13 cellular contexts compared by ENCODE assay signal in the genomic region with DNA sequence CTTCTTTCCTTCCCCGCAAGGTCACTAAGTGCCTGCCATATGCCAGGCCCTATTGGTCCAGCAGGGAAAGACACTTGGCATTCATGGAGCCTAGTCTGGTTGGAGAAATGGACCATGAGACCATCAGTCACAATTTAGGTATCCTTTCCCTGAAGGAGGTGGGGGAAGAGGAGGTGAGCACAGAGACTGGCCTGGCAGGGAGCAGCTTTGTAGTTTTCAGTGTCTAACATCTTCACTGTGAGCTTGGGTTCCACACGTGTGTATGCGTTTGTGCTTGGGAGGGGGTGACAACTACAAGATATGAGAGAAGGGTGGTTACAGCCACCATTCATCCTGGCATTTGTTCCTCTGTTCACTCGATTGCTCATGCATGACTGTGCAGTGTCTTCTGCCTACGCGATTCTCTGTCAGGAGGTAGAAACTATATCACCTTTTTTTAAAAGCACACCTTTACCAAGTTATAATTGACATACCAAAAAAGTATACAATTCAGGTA. TPM values are rescaled to one million over a fixed set of nuclear protein-coding genes. Genes with fewer than 3 reads are reported as not detected.
A peak's percentile ranks its signal among the peaks of the same experiment; 100 is the strongest.
DNase-seq lines count a peak whose midpoint lies in the region; ATAC-seq and TF ChIP-seq lines count a peak whose summit lies in the region.
"Had no signal": no experiment of that assay in that cellular context is flagged by ENCODE, and none has a peak within 500 bp of the region (broad histone marks: within the 10 kb centered on the region; RNA-seq: fewer than 3 reads in every experiment).

No MANE protein-coding gene starts in this region.

- no peaks in the 10 kb centered on the region for H3K9me2 ChIP-seq in DOHH2 (replicated peaks; ENCODE audit: control insufficient read depth, low read length)

- H3K4me3 ChIP-seq in DOHH2 (ENCODE audit: low read length): no peak overlapping the region
- H3K4me3 ChIP-seq: adrenal gland, colonic mucosa, thoracic aorta had no signal

- TF ChIP-seq CTCF in DOHH2 (IDR thresholded peaks at IDR 0.05; ENCODE audit: low read depth, low read length, poor library complexity, severe bottlenecking): no peak

- intact Hi-C loops in activated CD4-positive, alpha-beta T cell treated with anti-CD3 and anti-CD28 coated beads for 36 hours (cut with DNase I, micrococcal nuclease): no loop called here

- H3K9me3 Mint-ChIP-seq in activated CD4-positive, alpha-beta T cell treated with anti-CD3 and anti-CD28 coated beads for 36 hours (ENCODE audit: low read depth): no peaks in the 10 kb centered on the region
- no peaks in the 10 kb centered on the region for H3K9me3 Mint-ChIP-seq in activated T-cell treated with anti-CD3 and anti-CD28 coated beads, Interleukin-2, amount 50 U/mL, for 72 hours
- peaks cover 0 to 6% (median 0%) of the 10 kb centered on the region in 7 donors for H3K9me3 Mint-ChIP-seq in naive B cell

- H3K79me2 ChIP-seq in DOHH2 (ENCODE audit: control insufficient read depth, low read length): peaks cover 42% of the 10 kb centered on the region

- CTCF ChIA-PET in activated CD4-positive, alpha-beta T cell treated with anti-CD3 and anti-CD28 coated beads for 36 hours (lab: Charles Lee): interaction anchor here (4.7 kb wide), 1 partner anchor 58 kb away, joined by 78 read pairs; the partner anchor contains the start of gene ZBTB45

- H3K27ac ChIP-seq in DOHH2 (ENCODE audit: low read depth, low read length): no peak overlapping the region
- H3K27ac ChIP-seq: adrenal gland, colonic mucosa, neutrophil, thoracic aorta had no signal

- POLR2A ChIA-PET in activated CD4-positive, alpha-beta T cell treated with anti-CD3 and anti-CD28 coated beads for 36 hours (lab: Charles Lee): interaction anchor here (0.6 to 0.7 kb wide), 2 partner anchors 18 to 59 kb away, joined by 3 to 5 read pairs; partner anchors contain the start of gene ZBTB45

- peak; percentile 64 for DNase-seq in activated CD4-positive, alpha-beta T cell treated with anti-CD3 and anti-CD28 coated beads for 36 hours
- no peak for DNase-seq in activated CD4-positive, alpha-beta T cell treated with anti-CD3 and anti-CD28 coated beads, Interleukin-2, amount 50 U/mL, for 4 hours
- DNase-seq in activated T-cell treated with anti-CD3 and anti-CD28 coated beads, Interleukin-2, amount 50 U/mL, for 72 hours: peak in 1 of 2 donors; percentile 48
- DNase-seq in naive B cell: no peak
- DNase-seq in NCI-H2227 (lab: John Stamatoyannopoulos, UW; ENCODE audit: unreplicated experiment): no peak
- no peak for DNase-seq in NCI-H1436 treated with DMSO at 0.1 percent for 48 hours (lab: John Stamatoyannopoulos, UW)
- no peak for DNase-seq in superior temporal gyrus (ENCODE audit: extremely low spot score)
- DNase-seq: NCI-H1048 had no signal

- no peaks in the 10 kb centered on the region for H4K20me1 ChIP-seq in DOHH2 (ENCODE audit: control insufficient read depth, insufficient read depth, low read depth, low read length)

- H3K36me3 Mint-ChIP-seq in activated CD4-positive, alpha-beta T cell treated with anti-CD3 and anti-CD28 coated beads for 36 hours (ENCODE audit: low read depth): peaks cover 13% of the 10 kb centered on the region
- H3K36me3 Mint-ChIP-seq in activated T-cell treated with anti-CD3 and anti-CD28 coated beads, Interleukin-2, amount 50 U/mL, for 72 hours (ENCODE audit: insufficient read depth in 2 of 2): peaks cover 5 to 11% of the 10 kb centered on the region in 2 donors
- H3K36me3 Mint-ChIP-seq in naive B cell: peaks cover 10 to 15% of the 10 kb centered on the region in 2 donors

- H3K27me3 Mint-ChIP-seq in activated CD4-positive, alpha-beta T cell treated with anti-CD3 and anti-CD28 coated beads for 36 hours: no peaks in the 10 kb centered on the region
- no peaks in the 10 kb centered on the region for H3K27me3 Mint-ChIP-seq in activated T-cell treated with anti-CD3 and anti-CD28 coated beads, Interleukin-2, amount 50 U/mL, for 72 hours (ENCODE audit: low read depth)
- H3K27me3 Mint-ChIP-seq in naive B cell: no peaks in the 10 kb centered on the region

- H3K4me1 ChIP-seq in DOHH2 (ENCODE audit: control insufficient read depth, low read length): peaks cover 39% of the 10 kb centered on the region
- H3K4me1 ChIP-seq: colonic mucosa had no signal

- H3K27me3 ChIP-seq in DOHH2 (ENCODE audit: control insufficient read depth, low read length): no peaks in the 10 kb centered on the region
- H3K27me3 ChIP-seq: adrenal gland, colonic mucosa, neutrophil had no signal

- ATAC-seq in activated CD4-positive, alpha-beta T cell treated with anti-CD3 and anti-CD28 coated beads for 36 hours: peak; percentile 31
- ATAC-seq in activated T-cell treated with anti-CD3 and anti-CD28 coated beads, Interleukin-2, amount 50 U/mL, for 72 hours (replicated peaks in 1 of 2): peak; percentile 13 to 23
- no peak for ATAC-seq in naive B cell (ENCODE audit: low read depth in 2 of 2)

- peaks cover 46% of the 10 kb centered on the region for H3K4me1 Mint-ChIP-seq in activated CD4-positive, alpha-beta T cell treated with anti-CD3 and anti-CD28 coated beads for 36 hours
- H3K4me1 Mint-ChIP-seq in activated T-cell treated with anti-CD3 and anti-CD28 coated beads, Interleukin-2, amount 50 U/mL, for 72 hours (ENCODE audit: low read depth): peaks cover 58% of the 10 kb centered on the region
- H3K4me1 Mint-ChIP-seq in naive B cell: peaks cover 45 to 59% (median 57%) of the 10 kb centered on the region in 3 donors

- H3K9me3 ChIP-seq in DOHH2 (ENCODE audit: control insufficient read depth, insufficient read depth, low read length): no peaks in the 10 kb centered on the region
- H3K9me3 ChIP-seq: adrenal gland, colonic mucosa, neutrophil, thoracic aorta had no signal

- H3K4me2 ChIP-seq in DOHH2 (ENCODE audit: low read length): peak overlapping the region; percentile 36

- peak overlapping the region; percentile 48 for H3K27ac Mint-ChIP-seq in activated CD4-positive, alpha-beta T cell treated with anti-CD3 and anti-CD28 coated beads for 36 hours
- peak overlapping the region; percentile 26 for H3K27ac Mint-ChIP-seq in activated T-cell treated with anti-CD3 and anti-CD28 coated beads, Interleukin-2, amount 50 U/mL, for 72 hours
- peak overlapping the region in 4 of 6 donors; percentile 49 to 86 (median 64) for H3K27ac Mint-ChIP-seq in naive B cell

- peak overlapping the region; percentile 2 for H3K4me3 Mint-ChIP-seq in activated CD4-positive, alpha-beta T cell treated with anti-CD3 and anti-CD28 coated beads for 36 hours
- H3K4me3 Mint-ChIP-seq in activated T-cell treated with anti-CD3 and anti-CD28 coated beads, Interleukin-2, amount 50 U/mL, for 72 hours: peak overlapping the region; percentile 31 to 33
- H3K4me3 Mint-ChIP-seq in naive B cell: peak overlapping the region in 2 of 8 donors; percentile 29 to 60

- peaks cover 16% of the 10 kb centered on the region for H3K36me3 ChIP-seq in DOHH2 (ENCODE audit: control insufficient read depth, low read length)

- peaks cover 14% of the 10 kb centered on the region for H3F3A ChIP-seq in DOHH2 (ENCODE audit: control insufficient read depth, insufficient read depth)

RNA-seq across cellular contexts. Expression of gene MZF1, which starts 5.3 kb away (rescaled TPM):
- 10 to 100 TPM; 14.3 to 15.0 TPM for total RNA-seq in activated CD4-positive, alpha-beta T cell treated with anti-CD3 and anti-CD28 coated beads for 36 hours
- 10 to 100 TPM; 15.0 to 18.6 TPM for total RNA-seq in activated T-cell treated with anti-CD3 and anti-CD28 coated beads, Interleukin-2, amount 50 U/mL, for 72 hours
- 10 to 100 TPM in 2 of 6 donors, 1 to 10 TPM in 4; 6.6 to 14.8 (median 9.3) TPM for polyA plus RNA-seq in naive B cell (ENCODE audit: low read depth in 6 of 6)

RNA-seq across cellular contexts. Expression of gene UBE2M, which starts 20.1 kb away (rescaled TPM):
- 100 to 1,000 TPM; 115 to 138 TPM for total RNA-seq in activated CD4-positive, alpha-beta T cell treated with anti-CD3 and anti-CD28 coated beads for 36 hours
- 100 to 1,000 TPM; 116 to 122 TPM for total RNA-seq in activated T-cell treated with anti-CD3 and anti-CD28 coated beads, Interleukin-2, amount 50 U/mL, for 72 hours
- polyA plus RNA-seq in naive B cell (ENCODE audit: low read depth in 6 of 6): 10 to 100 TPM; 10.8 to 24.2 (median 16.8) TPM

RNA-seq across cellular contexts. Expression of gene CHMP2A, which starts 23.6 kb away (rescaled TPM):
- 100 to 1,000 TPM; 101 to 107 TPM for total RNA-seq in activated CD4-positive, alpha-beta T cell treated with anti-CD3 and anti-CD28 coated beads for 36 hours
- total RNA-seq in activated T-cell treated with anti-CD3 and anti-CD28 coated beads, Interleukin-2, amount 50 U/mL, for 72 hours: 10 to 100 TPM; 80.3 to 91.8 TPM
- polyA plus RNA-seq in naive B cell (ENCODE audit: low read depth in 6 of 6): 100 to 1,000 TPM; 109 to 169 (median 122) TPM

RNA-seq across cellular contexts. Expression of gene TRIM28, which starts 34.6 kb away (rescaled TPM):
- 100 to 1,000 TPM; 481 to 758 TPM for total RNA-seq in activated CD4-positive, alpha-beta T cell treated with anti-CD3 and anti-CD28 coated beads for 36 hours
- total RNA-seq in activated T-cell treated with anti-CD3 and anti-CD28 coated beads, Interleukin-2, amount 50 U/mL, for 72 hours: 100 to 1,000 TPM; 351 to 473 TPM
- polyA plus RNA-seq in naive B cell (ENCODE audit: low read depth in 6 of 6): 100 to 1,000 TPM in 1 of 6 donors, 10 to 100 TPM in 5; 25.7 to 100 (median 50.8) TPM

RNA-seq across cellular contexts. Expression of gene ZBTB45, which starts 58.9 kb away (rescaled TPM):
- 10 to 100 TPM; 10.1 to 11.1 TPM for total RNA-seq in activated CD4-positive, alpha-beta T cell treated with anti-CD3 and anti-CD28 coated beads for 36 hours
- 10 to 100 TPM; 10.8 to 12.1 TPM for total RNA-seq in activated T-cell treated with anti-CD3 and anti-CD28 coated beads, Interleukin-2, amount 50 U/mL, for 72 hours
- polyA plus RNA-seq in naive B cell (ENCODE audit: low read depth in 6 of 6): 1 to 10 TPM; 3.3 to 6.8 (median 4.8) TPM

Comparison
In these comparisons a context has a peak if more than half of its experiments do, and no peak if none do; other contexts are left out.
1. ATAC-seq: peak in activated CD4-positive, alpha-beta T cell treated with anti-CD3 and anti-CD28 coated beads for 36 hours (single experiment) and activated T-cell treated with anti-CD3 and anti-CD28 coated beads, Interleukin-2, amount 50 U/mL, for 72 hours (2 of 2); none in naive B cell (0 of 2).
2. Peak in every context shown above with its lines, with median percentiles within 50 percentile points of each other: H3K27ac Mint-ChIP-seq.